Comparison of ENCODE assay signal across 25 cellular contexts in the genomic region with DNA sequence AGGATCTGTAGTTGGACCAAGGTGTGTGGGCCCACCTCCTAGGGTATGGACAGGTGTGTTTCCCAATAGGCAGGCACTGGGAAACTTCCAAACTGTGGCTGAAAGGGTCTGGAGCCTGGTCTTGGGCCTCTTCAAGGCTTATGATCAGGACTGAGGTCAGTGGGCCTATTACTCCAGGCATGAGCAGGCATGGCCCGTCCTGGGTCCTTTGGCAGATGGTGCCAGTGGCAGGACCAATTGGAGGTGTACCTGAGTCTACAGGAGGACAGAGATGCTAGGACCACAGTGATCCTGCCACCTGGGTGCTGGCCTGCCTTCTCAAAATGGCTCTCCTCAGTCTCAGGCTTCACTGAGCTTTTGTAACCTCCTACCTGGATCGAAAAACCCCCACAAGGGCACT.
"Had no signal": no experiment of that assay in that cellular context is flagged by ENCODE, and none has a peak within 500 bp of the region (broad histone marks: within the 10 kb centered on the region; RNA-seq: fewer than 3 reads in every experiment).

No MANE protein-coding gene starts in this region.

- ATAC-seq: effector memory CD8-positive, alpha-beta T cell; esophagus mucosa; foreskin keratinocyte; gastrocnemius medialis; gastroesophageal sphincter; heart left ventricle; heart right ventricle had no signal

- H3K4me3 ChIP-seq: colonic mucosa, coronary artery, dorsolateral prefrontal cortex, esophagus muscularis mucosa, esophagus squamous epithelium, gastrocnemius medialis, gastroesophageal sphincter, heart left ventricle, heart right ventricle had no signal

- DNase-seq: colonic mucosa; cortex of kidney; dermis blood vessel endothelial cell; dorsolateral prefrontal cortex; effector CD4-positive, alpha-beta T cell; effector CD8-positive, alpha-beta T cell; effector memory CD4-positive, alpha-beta T cell; effector memory CD8-positive, alpha-beta T cell; endodermal cell; erythroblast; esophagus squamous epithelium; foreskin fibroblast; foreskin keratinocyte; foreskin melanocyte; gastrocnemius medialis; glutamatergic neuron; head of caudate nucleus; heart left ventricle; heart right ventricle had no signal

- H3K27ac Mint-ChIP-seq: dendritic cell treated with granulocyte-macrophage colony-stimulating factor and Interleukin-4, amounts not matched to agents 40 ng/mL and 50 ng/mL, for 4 days; effector memory CD8-positive, alpha-beta T cell; endodermal cell had no signal

- H3K9me3 ChIP-seq: colonic mucosa, esophagus squamous epithelium, gastrocnemius medialis, gastroesophageal sphincter had no signal

- H3K27me3 ChIP-seq: colonic mucosa, dorsolateral prefrontal cortex, esophagus muscularis mucosa, esophagus squamous epithelium, foreskin keratinocyte, gastrocnemius medialis, gastroesophageal sphincter, heart left ventricle, heart right ventricle had no signal

- H3K9me3 Mint-ChIP-seq: dendritic cell treated with granulocyte-macrophage colony-stimulating factor and Interleukin-4, amounts not matched to agents 40 ng/mL and 50 ng/mL, for 4 days; effector memory CD8-positive, alpha-beta T cell had no signal

- H3K36me3 ChIP-seq: colonic mucosa, esophagus muscularis mucosa, esophagus squamous epithelium, gastrocnemius medialis, gastroesophageal sphincter, heart left ventricle, heart right ventricle had no signal

- H3K4me3 Mint-ChIP-seq: dendritic cell treated with granulocyte-macrophage colony-stimulating factor and Interleukin-4, amounts not matched to agents 40 ng/mL and 50 ng/mL, for 4 days; effector memory CD8-positive, alpha-beta T cell; endodermal cell had no signal

- H3K4me1 ChIP-seq: colonic mucosa, foreskin keratinocyte, gastrocnemius medialis had no signal

- H3K27ac ChIP-seq: colonic mucosa, coronary artery, dorsolateral prefrontal cortex, epithelial cell of prostate, esophagus muscularis mucosa, esophagus squamous epithelium, foreskin keratinocyte, gastrocnemius medialis, gastroesophageal sphincter, heart left ventricle, heart right ventricle had no signal
